In the genomic region with DNA sequence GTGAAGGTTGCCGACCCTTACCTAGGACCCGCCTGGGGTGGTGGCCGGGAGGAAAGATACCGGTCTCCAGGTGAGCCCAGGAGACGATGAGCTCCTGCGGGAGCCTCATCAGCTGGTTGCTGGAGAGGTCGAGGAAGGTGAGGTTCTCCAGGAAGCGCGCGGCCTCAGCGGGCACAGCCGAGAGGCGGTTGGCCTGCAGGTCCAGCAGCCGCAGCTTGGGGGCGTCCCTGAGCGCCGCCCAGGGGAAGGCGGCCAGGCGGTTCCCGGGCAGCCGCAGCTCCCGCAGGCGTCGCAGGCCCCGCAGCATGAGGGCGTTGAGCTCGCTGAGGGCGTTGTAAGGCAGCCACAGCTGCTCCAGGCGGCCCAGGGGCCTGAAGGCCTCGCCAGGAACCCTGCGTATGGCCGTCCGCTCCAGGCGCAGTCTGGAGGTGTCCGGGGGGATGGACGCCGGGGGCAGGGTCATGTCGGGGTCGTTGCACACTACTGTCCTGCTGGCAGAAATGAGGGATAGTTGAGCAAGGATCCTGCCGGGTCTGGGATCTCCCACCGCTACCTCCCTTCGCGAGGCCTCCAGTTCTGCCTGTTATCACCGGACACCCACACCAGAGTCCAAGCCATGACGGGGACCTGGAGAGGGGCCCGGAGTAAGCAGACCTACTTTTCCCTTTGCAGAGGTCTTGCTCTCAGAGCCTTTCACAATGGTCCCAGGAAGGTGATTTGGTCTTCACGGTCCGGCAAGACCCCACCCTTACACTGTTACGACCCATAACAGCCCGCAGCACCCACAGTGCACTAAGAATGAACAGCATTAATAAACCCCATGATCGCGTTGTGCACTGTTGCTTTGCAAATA, we compare ENCODE assay signal across 20 cellular contexts. TPM values are rescaled to one million over a fixed set of nuclear protein-coding genes. Genes with fewer than 3 reads are reported as not detected.
DNase-seq lines count a peak whose midpoint lies in the region; ATAC-seq and TF ChIP-seq lines count a peak whose summit lies in the region.
"Had no signal": no experiment of that assay in that cellular context is flagged by ENCODE, and none has a peak within 500 bp of the region (broad histone marks: within the 10 kb centered on the region; RNA-seq: fewer than 3 reads in every experiment).

No MANE protein-coding gene starts in this region.

- H3K4me3 Mint-ChIP-seq in activated CD8-positive, alpha-beta T cell treated with anti-CD3 and anti-CD28 coated beads for 36 hours, result no peak overlapping the region
- no peak overlapping the region for H3K4me3 Mint-ChIP-seq in activated CD8-positive, alpha-beta T cell treated with anti-CD3 and anti-CD28 coated beads, Interleukin-2, amount 10 ng/mL, durations not matched to agents 7 days and 5 days
- no peak overlapping the region for H3K4me3 Mint-ChIP-seq in activated naive CD8-positive, alpha-beta T cell treated with anti-CD3 and anti-CD28 coated beads, Interleukin-2, amount 50 U/mL, for 24 hours
- H3K4me3 Mint-ChIP-seq: naive thymus-derived CD8-positive, alpha-beta T cell; stimulated activated effector memory CD8-positive, alpha-beta T cell treated with anti-CD3 and anti-CD28 coated beads, Interleukin-12 subunit alpha, Interleukin-12 subunit beta, amount 100 ng/mL, for 72 hours had no signal

- no peaks in the 10 kb centered on the region for H3K9me3 ChIP-seq in left ventricle myocardium inferior (replicated peaks)
- H3K9me3 ChIP-seq: sigmoid colon, uterus had no signal

- H3K4me3 ChIP-seq in left ventricle myocardium inferior, result no peak overlapping the region
- H3K4me3 ChIP-seq: breast epithelium, sigmoid colon, SK-N-MC, uterus had no signal

- H3K36me3 ChIP-seq in left ventricle myocardium inferior, result no peaks in the 10 kb centered on the region
- H3K36me3 ChIP-seq: breast epithelium, sigmoid colon, uterus had no signal

- ATAC-seq in activated CD8-positive, alpha-beta T cell treated with anti-CD3 and anti-CD28 coated beads for 36 hours, result peak; percentile 53
- ATAC-seq in activated CD8-positive, alpha-beta T cell treated with anti-CD3 and anti-CD28 coated beads, Interleukin-2, amount 10 ng/mL, durations not matched to agents 7 days and 5 days, result no peak
- no peak for ATAC-seq in activated naive CD8-positive, alpha-beta T cell treated with anti-CD3 and anti-CD28 coated beads, Interleukin-2, amount 50 U/mL, for 24 hours
- ATAC-seq: naive thymus-derived CD8-positive, alpha-beta T cell; stimulated activated effector memory CD8-positive, alpha-beta T cell treated with anti-CD3 and anti-CD28 coated beads, Interleukin-12 subunit alpha, Interleukin-12 subunit beta, amount 100 ng/mL, for 72 hours had no signal

- no peak for DNase-seq in activated CD8-positive, alpha-beta T cell treated with anti-CD3 and anti-CD28 coated beads for 36 hours
- no peak for DNase-seq in activated CD8-positive, alpha-beta T cell treated with anti-CD3 and anti-CD28 coated beads, Interleukin-2, amount 10 ng/mL, durations not matched to agents 7 days and 5 days
- DNase-seq in activated naive CD8-positive, alpha-beta T cell treated with anti-CD3 and anti-CD28 coated beads, Interleukin-2, amount 50 U/mL, for 24 hours, result peak; percentile 13
- DNase-seq in left ventricle myocardium inferior (peak; percentile 52), DMS114 treated with DMSO at 0.1 percent for 48 hours (lab: John Stamatoyannopoulos, UW; ENCODE audit: unreplicated experiment) (no peak), NCI-H1105 treated with DMSO at 0.1 percent for 48 hours (lab: John Stamatoyannopoulos, UW) (no peak), T1000 (lab: John Stamatoyannopoulos, UW) (no peak)
- DNase-seq in stimulated activated CD8-positive, alpha-beta memory T cell treated with anti-CD3 and anti-CD28 coated beads, Interleukin-4, amount 100 ng/mL, for 48 hours, result peak; percentile 36
- DNase-seq: CD8-positive, alpha-beta memory T cell; naive thymus-derived CD8-positive, alpha-beta T cell; NCI-H1092 treated with DMSO at 0.1 percent for 48 hours; NCI-H2227 treated with DMSO at 0.1 percent for 48 hours; sigmoid colon; stimulated activated CD4-positive, alpha-beta T cell treated with anti-CD3 and anti-CD28 coated beads, Interleukin-4, amount 100 ng/mL, for 24 hours; uterus had no signal

- H3K27me3 ChIP-seq in left ventricle myocardium inferior (ENCODE audit: low read depth), result peaks cover 55% of the 10 kb centered on the region
- H3K27me3 ChIP-seq: uterus had no signal

- no peaks in the 10 kb centered on the region for H3K9me3 Mint-ChIP-seq in activated CD8-positive, alpha-beta T cell treated with anti-CD3 and anti-CD28 coated beads for 36 hours
- H3K9me3 Mint-ChIP-seq in activated CD8-positive, alpha-beta T cell treated with anti-CD3 and anti-CD28 coated beads, Interleukin-2, amount 10 ng/mL, durations not matched to agents 7 days and 5 days (ENCODE audit: insufficient read depth), result no peaks in the 10 kb centered on the region
- H3K9me3 Mint-ChIP-seq in activated naive CD8-positive, alpha-beta T cell treated with anti-CD3 and anti-CD28 coated beads, Interleukin-2, amount 50 U/mL, for 24 hours, result no peaks in the 10 kb centered on the region
- H3K9me3 Mint-ChIP-seq: CD8-positive, alpha-beta memory T cell; naive thymus-derived CD8-positive, alpha-beta T cell; stimulated activated effector memory CD8-positive, alpha-beta T cell treated with anti-CD3 and anti-CD28 coated beads, Interleukin-12 subunit alpha, Interleukin-12 subunit beta, amount 100 ng/mL, for 72 hours had no signal

- CTCF ChIA-PET in activated CD8-positive, alpha-beta T cell treated with anti-CD3 and anti-CD28 coated beads for 36 hours (lab: Charles Lee), result interaction anchor here (0.8 to 1.9 kb wide), 9 partner anchors 9 to 303 kb away, joined by 3 to 8 read pairs (median 3); no protein-coding TSS in a partner anchor
- CTCF ChIA-PET in activated CD8-positive, alpha-beta T cell treated with anti-CD3 and anti-CD28 coated beads, Interleukin-2, amount 10 ng/mL, durations not matched to agents 7 days and 5 days (lab: Charles Lee), result interaction anchor here (1.4 kb wide), 1 partner anchor 11 kb away, joined by 4 read pairs; no protein-coding TSS in a partner anchor

- no peaks in the 10 kb centered on the region for H3K36me3 Mint-ChIP-seq in activated CD8-positive, alpha-beta T cell treated with anti-CD3 and anti-CD28 coated beads for 36 hours (ENCODE audit: low read depth)
- no peaks in the 10 kb centered on the region for H3K36me3 Mint-ChIP-seq in activated CD8-positive, alpha-beta T cell treated with anti-CD3 and anti-CD28 coated beads, Interleukin-2, amount 10 ng/mL, durations not matched to agents 7 days and 5 days (ENCODE audit: low read depth)
- H3K36me3 Mint-ChIP-seq in activated naive CD8-positive, alpha-beta T cell treated with anti-CD3 and anti-CD28 coated beads, Interleukin-2, amount 50 U/mL, for 24 hours (ENCODE audit: low read depth), result no peaks in the 10 kb centered on the region
- H3K36me3 Mint-ChIP-seq: CD8-positive, alpha-beta memory T cell; naive thymus-derived CD8-positive, alpha-beta T cell; stimulated activated effector memory CD8-positive, alpha-beta T cell treated with anti-CD3 and anti-CD28 coated beads, Interleukin-12 subunit alpha, Interleukin-12 subunit beta, amount 100 ng/mL, for 72 hours had no signal

- H3K4me1 Mint-ChIP-seq in activated CD8-positive, alpha-beta T cell treated with anti-CD3 and anti-CD28 coated beads for 36 hours (ENCODE audit: low read depth), result no peaks in the 10 kb centered on the region
- no peaks in the 10 kb centered on the region for H3K4me1 Mint-ChIP-seq in activated CD8-positive, alpha-beta T cell treated with anti-CD3 and anti-CD28 coated beads, Interleukin-2, amount 10 ng/mL, durations not matched to agents 7 days and 5 days (ENCODE audit: low read depth)
- no peaks in the 10 kb centered on the region for H3K4me1 Mint-ChIP-seq in activated naive CD8-positive, alpha-beta T cell treated with anti-CD3 and anti-CD28 coated beads, Interleukin-2, amount 50 U/mL, for 24 hours
- H3K4me1 Mint-ChIP-seq: CD8-positive, alpha-beta memory T cell; naive thymus-derived CD8-positive, alpha-beta T cell; stimulated activated effector memory CD8-positive, alpha-beta T cell treated with anti-CD3 and anti-CD28 coated beads, Interleukin-12 subunit alpha, Interleukin-12 subunit beta, amount 100 ng/mL, for 72 hours had no signal

- peak; percentile 53 for TF ChIP-seq CTCF in activated CD8-positive, alpha-beta T cell treated with anti-CD3 and anti-CD28 coated beads for 36 hours (IDR thresholded peaks at IDR 0.05)
- peak; percentile 32 for TF ChIP-seq CTCF in left ventricle myocardium inferior (IDR thresholded peaks at IDR 0.05; ENCODE audit: borderline replicate concordance)

- no peak overlapping the region for H3K27ac Mint-ChIP-seq in activated CD8-positive, alpha-beta T cell treated with anti-CD3 and anti-CD28 coated beads for 36 hours
- H3K27ac Mint-ChIP-seq in activated CD8-positive, alpha-beta T cell treated with anti-CD3 and anti-CD28 coated beads, Interleukin-2, amount 10 ng/mL, durations not matched to agents 7 days and 5 days, result no peak overlapping the region
- H3K27ac Mint-ChIP-seq in activated naive CD8-positive, alpha-beta T cell treated with anti-CD3 and anti-CD28 coated beads, Interleukin-2, amount 50 U/mL, for 24 hours, result no peak overlapping the region
- H3K27ac Mint-ChIP-seq: CD8-positive, alpha-beta memory T cell; naive thymus-derived CD8-positive, alpha-beta T cell; stimulated activated effector memory CD8-positive, alpha-beta T cell treated with anti-CD3 and anti-CD28 coated beads, Interleukin-12 subunit alpha, Interleukin-12 subunit beta, amount 100 ng/mL, for 72 hours had no signal

- POLR2A ChIA-PET in activated CD8-positive, alpha-beta T cell treated with anti-CD3 and anti-CD28 coated beads for 36 hours (lab: Charles Lee), result interaction anchor here (0.6 kb wide), 3 partner anchors 117 to 1380 kb away, joined by 3 read pairs; no protein-coding TSS in a partner anchor
- POLR2A ChIA-PET in activated CD8-positive, alpha-beta T cell treated with anti-CD3 and anti-CD28 coated beads, Interleukin-2, amount 10 ng/mL, durations not matched to agents 7 days and 5 days (lab: Charles Lee), result no interaction called here

- H3K27me3 Mint-ChIP-seq in activated CD8-positive, alpha-beta T cell treated with anti-CD3 and anti-CD28 coated beads for 36 hours, result peaks cover 17% of the 10 kb centered on the region
- peaks cover 4% of the 10 kb centered on the region for H3K27me3 Mint-ChIP-seq in activated CD8-positive, alpha-beta T cell treated with anti-CD3 and anti-CD28 coated beads, Interleukin-2, amount 10 ng/mL, durations not matched to agents 7 days and 5 days (ENCODE audit: low read depth)
- H3K27me3 Mint-ChIP-seq in activated naive CD8-positive, alpha-beta T cell treated with anti-CD3 and anti-CD28 coated beads, Interleukin-2, amount 50 U/mL, for 24 hours, result peaks cover 19% of the 10 kb centered on the region

- peak overlapping the region; percentile 41 for H3K27ac ChIP-seq in left ventricle myocardium inferior (replicated peaks)
- H3K27ac ChIP-seq: breast epithelium, sigmoid colon, SK-N-MC, uterus had no signal

- intact Hi-C loops in activated CD8-positive, alpha-beta T cell treated with anti-CD3 and anti-CD28 coated beads for 36 hours (cut with micrococcal nuclease), result no loop called here
- intact Hi-C loops in left ventricle myocardium inferior (cut with micrococcal nuclease), result no loop called here

- peaks cover 4% of the 10 kb centered on the region for H3K4me1 ChIP-seq in left ventricle myocardium inferior
- H3K4me1 ChIP-seq: breast epithelium, sigmoid colon, uterus had no signal

RNA-seq across cellular contexts. Expression of a gene that starts 3.9 kb away (rescaled TPM):
- not detected for total RNA-seq in activated CD8-positive, alpha-beta T cell treated with anti-CD3 and anti-CD28 coated beads for 36 hours
- total RNA-seq in activated CD8-positive, alpha-beta T cell treated with anti-CD3 and anti-CD28 coated beads, Interleukin-2, amount 10 ng/mL, durations not matched to agents 7 days and 5 days, result not detected
- not detected for total RNA-seq in left ventricle myocardium inferior
- total RNA-seq: activated CD8-positive, alpha-beta memory T cell treated with anti-CD3 and anti-CD28 coated beads for 36 hours; breast epithelium; CD8-positive, alpha-beta memory T cell; liver; naive thymus-derived CD8-positive, alpha-beta T cell; sigmoid colon; uterus had no signal

RNA-seq across cellular contexts. Expression of a gene that starts 7.4 kb away (rescaled TPM):
- total RNA-seq in activated CD8-positive, alpha-beta T cell treated with anti-CD3 and anti-CD28 coated beads for 36 hours, result not detected
- not detected for total RNA-seq in activated CD8-positive, alpha-beta T cell treated with anti-CD3 and anti-CD28 coated beads, Interleukin-2, amount 10 ng/mL, durations not matched to agents 7 days and 5 days
- 0.19 TPM for total RNA-seq in left ventricle myocardium inferior
- total RNA-seq: activated CD8-positive, alpha-beta memory T cell treated with anti-CD3 and anti-CD28 coated beads for 36 hours; CD8-positive, alpha-beta memory T cell; liver; naive thymus-derived CD8-positive, alpha-beta T cell; uterus had no signal

RNA-seq across cellular contexts. Expression of a gene that starts 12.1 kb away (rescaled TPM):
- total RNA-seq in activated CD8-positive, alpha-beta T cell treated with anti-CD3 and anti-CD28 coated beads for 36 hours, result not detected
- total RNA-seq in activated CD8-positive, alpha-beta T cell treated with anti-CD3 and anti-CD28 coated beads, Interleukin-2, amount 10 ng/mL, durations not matched to agents 7 days and 5 days, result not detected
- total RNA-seq in left ventricle myocardium inferior, result not detected
- total RNA-seq: activated CD8-positive, alpha-beta memory T cell treated with anti-CD3 and anti-CD28 coated beads for 36 hours; breast epithelium; CD8-positive, alpha-beta memory T cell; liver; naive thymus-derived CD8-positive, alpha-beta T cell; sigmoid colon; uterus had no signal

RNA-seq across cellular contexts. Expression of a gene that starts 43.1 kb away (rescaled TPM):
- total RNA-seq in activated CD8-positive, alpha-beta T cell treated with anti-CD3 and anti-CD28 coated beads for 36 hours, result 1 to 10 TPM; 1.8 to 2.4 TPM
- total RNA-seq in activated CD8-positive, alpha-beta T cell treated with anti-CD3 and anti-CD28 coated beads, Interleukin-2, amount 10 ng/mL, durations not matched to agents 7 days and 5 days, result under 1 TPM; 0.26 to 0.29 TPM
- 0.41 TPM for total RNA-seq in left ventricle myocardium inferior

Comparison
In these comparisons a context has a peak if more than half of its experiments do, and no peak if none do; other contexts are left out.
1. DNase-seq: peak in activated naive CD8-positive, alpha-beta T cell treated with anti-CD3 and anti-CD28 coated beads, Interleukin-2, amount 50 U/mL, for 24 hours (single experiment), left ventricle myocardium inferior (single experiment) and stimulated activated CD8-positive, alpha-beta memory T cell treated with anti-CD3 and anti-CD28 coated beads, Interleukin-4, amount 100 ng/mL, for 48 hours (single experiment); none in activated CD8-positive, alpha-beta T cell treated with anti-CD3 and anti-CD28 coated beads for 36 hours (single experiment), activated CD8-positive, alpha-beta T cell treated with anti-CD3 and anti-CD28 coated beads, Interleukin-2, amount 10 ng/mL, durations not matched to agents 7 days and 5 days (single experiment), DMS114 treated with DMSO at 0.1 percent for 48 hours (single experiment), NCI-H1105 treated with DMSO at 0.1 percent for 48 hours (single experiment) and T1000 (single experiment).